ENCODE assay signal across 18 cellular contexts in genomic region chr9:786405-786804, GRCh38. TPM values are rescaled to one million over a fixed set of nuclear protein-coding genes. Genes with fewer than 3 reads are reported as not detected.
DNase-seq lines count a peak whose midpoint lies in the region; ATAC-seq and TF ChIP-seq lines count a peak whose summit lies in the region.
"Had no signal": no experiment of that assay in that cellular context is flagged by ENCODE, and none has a peak within 500 bp of the region (broad histone marks: within the 10 kb centered on the region; RNA-seq: fewer than 3 reads in every experiment).

No MANE protein-coding gene starts in this region.

- no peaks in the 10 kb centered on the region for H3K36me3 Mint-ChIP-seq in endodermal cell (ENCODE audit: low read depth)
- H3K36me3 Mint-ChIP-seq: CD14-positive monocyte; CD8-positive, alpha-beta T cell had no signal

- H2BK15ac ChIP-seq in IMR-90 (ENCODE audit: low read depth, low read length), result no peak overlapping the region

- no peak for ATAC-seq in IMR-90 (ENCODE audit: low read depth)
- ATAC-seq: A549; CD8-positive, alpha-beta T cell had no signal

- peaks cover 10% of the 10 kb centered on the region for H3K4me1 Mint-ChIP-seq in endodermal cell

- H3K36me3 ChIP-seq in IMR-90 (ENCODE audit: control insufficient read depth, insufficient read depth, low read length) (no peaks in the 10 kb centered on the region), endodermal cell (ENCODE audit: control insufficient read depth, insufficient read depth, low read length) (no peaks in the 10 kb centered on the region), trophoblast cell (ENCODE audit: control insufficient read depth in 1 of 2, insufficient read depth in 2 of 2, low read length in 2 of 2) (no peaks in the 10 kb centered on the region)
- H3K36me3 ChIP-seq: BE2C had no signal

- no peak overlapping the region for H4K12ac ChIP-seq in trophoblast cell (ENCODE audit: low read depth, low read length)

- CTCF ChIA-PET in IMR-90 (lab: Yijun Ruan, JAX), result interaction anchor here (1.1 kb wide), 1 partner anchor 9 kb away, joined by 3 read pairs; no protein-coding TSS in a partner anchor

- no peak overlapping the region for H3K27ac ChIP-seq in IMR-90 (ENCODE audit: insufficient read depth, low read length)
- no peak overlapping the region for H3K27ac ChIP-seq in endodermal cell (ENCODE audit: low read depth, low read length)
- no peak overlapping the region for H3K27ac ChIP-seq in trophoblast cell (ENCODE audit: low read depth, low read length)
- H3K27ac ChIP-seq: A549 had no signal

- no peak for TF ChIP-seq POLR2A in IMR-90 (IDR thresholded peaks at IDR 0.05; ENCODE audit: low read depth, low read length)

- H3K4me3 Mint-ChIP-seq in endodermal cell, result no peak overlapping the region
- H3K4me3 Mint-ChIP-seq: CD14-positive monocyte; CD8-positive, alpha-beta T cell; H9 had no signal

- H3K9me3 Mint-ChIP-seq in endodermal cell, result peaks cover 4% of the 10 kb centered on the region
- H3K9me3 Mint-ChIP-seq: CD14-positive monocyte; CD8-positive, alpha-beta T cell; H9 had no signal

- H3K9ac ChIP-seq in IMR-90 (ENCODE audit: low read depth, low read length) (no peak overlapping the region), endodermal cell (ENCODE audit: extremely low read depth, low read length, poor library complexity, severe bottlenecking) (no peak overlapping the region), trophoblast cell (ENCODE audit: low read length) (no peak overlapping the region)

- H3K14ac ChIP-seq in IMR-90 (replicated peaks; ENCODE audit: low read depth, low read length), result no peak overlapping the region
- H3K14ac ChIP-seq in trophoblast cell (ENCODE audit: low read length), result no peak overlapping the region

- POLR2A ChIA-PET in IMR-90 (lab: Charles Lee; ENCODE audit: unreplicated experiment), result no interaction called here

- H3K4me2 ChIP-seq in IMR-90 (ENCODE audit: low read depth, low read length), result no peak overlapping the region
- H3K4me2 ChIP-seq in trophoblast cell (ENCODE audit: low read length), result no peak overlapping the region
- H3K4me2 ChIP-seq: A549 had no signal

- DNase-seq in IMR-90 (no peak), endodermal cell (no peak), trophoblast cell (peak; percentile 35 to 83), NOMO-1 treated with dmso at 0.1 percent for 144 hours (lab: John Stamatoyannopoulos, UW; ENCODE audit: unreplicated experiment) (no peak), LoVo (ENCODE audit: low spot score) (no peak), DMS153 treated with DMSO at 0.1 percent for 48 hours (lab: John Stamatoyannopoulos, UW; ENCODE audit: unreplicated experiment) (no peak)
- no peak for DNase-seq in activated effector memory CD4-positive, alpha-beta T cell treated with anti-CD3 and anti-CD28 coated beads, Interleukin-2, amount 50 U/mL, for 16 hours
- DNase-seq: BE2C; CD8-positive, alpha-beta T cell; COR-L47; DMS153; GOT3; H9 had no signal

- no peak for TF ChIP-seq RAD21 in IMR-90 (IDR thresholded peaks at IDR 0.05; ENCODE audit: low read length)

- WGBS in IMR-90 (ENCODE audit: extremely low coverage in 2 of 2, insufficient read length in 1 of 2), 2 experiments, result no CpG with 5 or more reads among the region's 6 CpGs
- 78 to 80% methylated on average over 5 to 6 of the region's 6 CpGs for WGBS in endodermal cell (ENCODE audit: insufficient coverage in 1 of 2, insufficient read length in 1 of 2), 2 experiments
- no CpG with 5 or more reads among the region's 6 CpGs for WGBS in trophoblast cell (ENCODE audit: extremely low coverage, insufficient coverage, insufficient read length)

- no peak overlapping the region for H2BK20ac ChIP-seq in IMR-90 (ENCODE audit: low read depth, low read length)

- in situ Hi-C loops in IMR-90 (cut with MboI; ENCODE audit: low sequenced_read_pairs), result no loop called here

- H3K4me1 ChIP-seq in IMR-90 (ENCODE audit: control insufficient read depth, insufficient read depth, low read length) (peaks cover 3% of the 10 kb centered on the region; the same call in 1 of the 2 replicates), endodermal cell (ENCODE audit: control insufficient read depth, insufficient read depth, low read length) (no peaks in the 10 kb centered on the region), trophoblast cell (ENCODE audit: control insufficient read depth in 1 of 2, insufficient read depth in 2 of 2, low read length in 2 of 2) (peaks cover 6 to 7% of the 10 kb centered on the region in 2 experiments)
- H3K4me1 ChIP-seq: A549, BE2C had no signal

- peak overlapping the region; percentile 75 for H3K27ac Mint-ChIP-seq in endodermal cell
- H3K27ac Mint-ChIP-seq: CD8-positive, alpha-beta T cell; H9 had no signal

- intact Hi-C loops in IMR-90 (cut with micrococcal nuclease), result no loop called here

- no peaks in the 10 kb centered on the region for H3K9me1 ChIP-seq in IMR-90 (ENCODE audit: insufficient read depth, low read length)

- no peak overlapping the region for H3K23ac ChIP-seq in IMR-90 (ENCODE audit: low read depth, low read length)
- H3K23ac ChIP-seq in trophoblast cell (ENCODE audit: low read length), result no peak overlapping the region

- H3K4ac ChIP-seq in IMR-90 (ENCODE audit: low read depth, low read length), result no peak overlapping the region
- H3K4ac ChIP-seq in trophoblast cell (ENCODE audit: low read depth, low read length), result no peak overlapping the region

- no peak overlapping the region for H3K18ac ChIP-seq in IMR-90 (ENCODE audit: low read depth, low read length)
- no peak overlapping the region for H3K18ac ChIP-seq in trophoblast cell (ENCODE audit: low read length)

- H2BK5ac ChIP-seq in IMR-90 (ENCODE audit: low read depth, low read length, poor library complexity, severe bottlenecking), result no peak overlapping the region
- no peak overlapping the region for H2BK5ac ChIP-seq in trophoblast cell (ENCODE audit: low read depth, low read length, poor library complexity)

- H3K27me3 ChIP-seq in IMR-90 (ENCODE audit: control insufficient read depth, insufficient read depth, low read length), result no peaks in the 10 kb centered on the region
- H3K27me3 ChIP-seq in endodermal cell (ENCODE audit: control insufficient read depth, insufficient read depth, low read length, poor library complexity, severe bottlenecking), result no peaks in the 10 kb centered on the region
- H3K27me3 ChIP-seq in trophoblast cell (ENCODE audit: insufficient read depth, low read length), result no peaks in the 10 kb centered on the region
- H3K27me3 ChIP-seq: BE2C had no signal

- H3K56ac ChIP-seq in IMR-90 (ENCODE audit: extremely low read depth, insufficient read depth, low read length), result no peak overlapping the region

- H3K4me3 ChIP-seq in IMR-90 (ENCODE audit: insufficient read depth, low read depth, low read length), result no peak overlapping the region
- H3K4me3 ChIP-seq in endodermal cell (ENCODE audit: low read length), result no peak overlapping the region
- no peak overlapping the region for H3K4me3 ChIP-seq in trophoblast cell (ENCODE audit: low read depth, low read length)
- H3K4me3 ChIP-seq: A549, GM12878 had no signal

- no TSS peak for BruUV-seq in IMR-90 (replicated peaks; lab: Mats Ljungman, UMichigan)

- H2AFZ ChIP-seq in IMR-90 (replicated peaks; ENCODE audit: low read length, poor library complexity), result peak overlapping the region; percentile 13
- H2AFZ ChIP-seq in trophoblast cell (ENCODE audit: insufficient read depth, low read length, poor library complexity), result no peak overlapping the region

- no peaks in the 10 kb centered on the region for H3K79me1 ChIP-seq in IMR-90 (ENCODE audit: low read depth in 1 of 2, low read length in 2 of 2)
- H3K79me1 ChIP-seq in trophoblast cell (ENCODE audit: low read length), result peaks cover 8% of the 10 kb centered on the region

- dilution Hi-C loops in IMR-90 (cut with HindIII; ENCODE audit: low sequenced_read_pairs, unreplicated experiment), result no loop called here

- H2AK5ac ChIP-seq in IMR-90 (ENCODE audit: low read depth, low read length) (no peak overlapping the region), trophoblast cell (ENCODE audit: low read length) (no peak overlapping the region)

- H4K8ac ChIP-seq in IMR-90 (ENCODE audit: low read depth in 2 of 2, low read length in 2 of 2) (no peak overlapping the region), trophoblast cell (ENCODE audit: low read depth, low read length) (no peak overlapping the region)

- H3K9me3 ChIP-seq in IMR-90 (ENCODE audit: control insufficient read depth, insufficient read depth, low read length), result no peaks in the 10 kb centered on the region
- no peaks in the 10 kb centered on the region for H3K9me3 ChIP-seq in endodermal cell (ENCODE audit: control insufficient read depth, low read length)
- H3K9me3 ChIP-seq in trophoblast cell (ENCODE audit: insufficient read depth, low read depth, low read length), result no peaks in the 10 kb centered on the region
- H3K9me3 ChIP-seq: A549, BE2C had no signal

- H2BK120ac ChIP-seq in IMR-90 (ENCODE audit: low read depth, low read length), result no peak overlapping the region
- H2BK120ac ChIP-seq in trophoblast cell (ENCODE audit: insufficient read depth, low read length, poor library complexity), result no peak overlapping the region

- H4K20me1 ChIP-seq in IMR-90 (ENCODE audit: insufficient read depth, low read length), result no peaks in the 10 kb centered on the region

- no peak overlapping the region for H2BK12ac ChIP-seq in trophoblast cell (ENCODE audit: low read length)

- H3K27me3 Mint-ChIP-seq in endodermal cell (ENCODE audit: insufficient read depth), result peaks cover 2% of the 10 kb centered on the region

- peaks cover 2% of the 10 kb centered on the region for H3K79me2 ChIP-seq in trophoblast cell (ENCODE audit: control insufficient read depth, insufficient read depth, low read length, poor library complexity)

- no peak overlapping the region for H4K91ac ChIP-seq in IMR-90 (ENCODE audit: insufficient read depth, low read depth, low read length)
- H4K91ac ChIP-seq in trophoblast cell (ENCODE audit: low read depth, low read length), result no peak overlapping the region

- no peak overlapping the region for H2AK9ac ChIP-seq in IMR-90 (replicated peaks; ENCODE audit: low read depth, low read length, poor library complexity)

- no peak overlapping the region for H4K5ac ChIP-seq in IMR-90 (ENCODE audit: low read depth, low read length)

- no peak for TF ChIP-seq CTCF in IMR-90 (conservative IDR thresholded peaks at IDR 0.05; ENCODE audit: low read depth, low read length)
- no peak for TF ChIP-seq CTCF in endodermal cell (conservative IDR thresholded peaks at IDR 0.05)

TF ChIP-seq in IMR-90, 13 proteins besides CTCF, POLR2A, EP300 and RAD21 (continues in another document):
- TF ChIP-seq FOS (IDR thresholded peaks at IDR 0.05; ENCODE audit: low read depth, low read length) (no peak), MXI1 (IDR thresholded peaks at IDR 0.05; ENCODE audit: borderline replicate concordance, low read depth, low read length) (no peak), RCOR1 (IDR thresholded peaks at IDR 0.05; ENCODE audit: insufficient replicate concordance, low read length) (no peak), CEBPB (IDR thresholded peaks at IDR 0.05; ENCODE audit: low read depth, low read length) (no peak)

RNA-seq across cellular contexts. Expression of gene DMRT1, which starts 55.1 kb away (rescaled TPM):
- total RNA-seq in IMR-90 (2012; rRNA removed), result under 0.01 TPM in 1 of 2 replicates, not detected in the other
- not detected in 2 replicates for polyA plus RNA-seq in IMR-90 (2012; rRNA removed)
- polyA plus RNA-seq in IMR-90 (2012; cell fraction: cytosol; rRNA removed), result not detected in 2 replicates
- polyA plus RNA-seq in IMR-90 (2012; cell fraction: nucleus; rRNA removed; ENCODE audit: low replicate concordance), result not detected in 2 replicates
- not detected for total RNA-seq in endodermal cell
- not detected for polyA plus RNA-seq in endodermal cell (2013, experiment 1 of 2)
- polyA plus RNA-seq in endodermal cell (2013, experiment 2 of 2), result not detected
- polyA plus RNA-seq in trophoblast cell (2013), result 0.82 and 0.92 TPM in 2 replicates
- total RNA-seq: CD8-positive, alpha-beta T cell; H9; HT-29 had no signal
- polyA plus RNA-seq: A549, AG04450, CD14-positive monocyte had no signal

Comparison
In these comparisons a context has a peak if more than half of its experiments do, and no peak if none do; other contexts are left out.
1. DNase-seq: peak in trophoblast cell (2 of 2); none in IMR-90 (single experiment), endodermal cell (single experiment), NOMO-1 treated with dmso at 0.1 percent for 144 hours (single experiment), LoVo (single experiment), DMS153 treated with DMSO at 0.1 percent for 48 hours (single experiment) and activated effector memory CD4-positive, alpha-beta T cell treated with anti-CD3 and anti-CD28 coated beads, Interleukin-2, amount 50 U/mL, for 16 hours (single experiment).